In genomic region chr2:53787255-53787910, GRCh38 we compare ENCODE assay signal across 8 cellular contexts. TPM values are rescaled to one million over a fixed set of nuclear protein-coding genes. Genes with fewer than 3 reads are reported as not detected.
DNase-seq lines count a peak whose midpoint lies in the region; ATAC-seq and TF ChIP-seq lines count a peak whose summit lies in the region.

No MANE protein-coding gene starts in this region.

- no peak for DNase-seq in DND-41
- peak; percentile 16 for DNase-seq in SK-N-SH
- peak; percentile 53 for DNase-seq in endodermal cell
- DNase-seq in H4 (ENCODE audit: low spot score), result no peak
- no peak for DNase-seq in OCI-M2 (lab: John Stamatoyannopoulos, UW; ENCODE audit: unreplicated experiment)

- no peak for TF ChIP-seq CTCF in DND-41 (IDR thresholded peaks at IDR 0.05; ENCODE audit: borderline replicate concordance, extremely low read depth, low read length, poor library complexity, severe bottlenecking)
- no peak for TF ChIP-seq CTCF in SK-N-SH (IDR thresholded peaks at IDR 0.05)
- no peak for TF ChIP-seq CTCF in endodermal cell (conservative IDR thresholded peaks at IDR 0.05)

- no peaks in the 10 kb centered on the region for H3K27me3 ChIP-seq in DND-41 (ENCODE audit: insufficient read depth, low read length, poor library complexity)
- H3K27me3 ChIP-seq in SK-N-SH (ENCODE audit: insufficient read depth), result no peaks in the 10 kb centered on the region
- H3K27me3 ChIP-seq in endodermal cell (ENCODE audit: control insufficient read depth, insufficient read depth, low read length, poor library complexity, severe bottlenecking), result no peaks in the 10 kb centered on the region
- H3K27me3 ChIP-seq in mononuclear cell (ENCODE audit: insufficient read depth, low read length), result no peaks in the 10 kb centered on the region

- peaks cover 9% of the 10 kb centered on the region for H3K36me3 Mint-ChIP-seq in endodermal cell (ENCODE audit: low read depth)

- peak overlapping the region; percentile 88 for H2AFZ ChIP-seq in DND-41 (ENCODE audit: low read depth, low read length)
- H2AFZ ChIP-seq in SK-N-SH (ENCODE audit: low read depth), result peak overlapping the region; percentile 86

- H3K4me1 Mint-ChIP-seq in endodermal cell, result peaks cover 29% of the 10 kb centered on the region

- peak; percentile 25 for ATAC-seq in DND-41 (ENCODE audit: insufficient read depth, low read depth)
- peak; percentile 48 for ATAC-seq in GM19397 (IDR thresholded peaks at IDR 0.05; ENCODE audit: unreplicated experiment)
- ATAC-seq in HG03439 (IDR thresholded peaks at IDR 0.05; ENCODE audit: unreplicated experiment), result peak; percentile 50

- POLR2A ChIA-PET in SK-N-SH (lab: Yijun Ruan, JAX), result interaction anchor here (2.2 kb wide), 1 partner anchor 19 kb away, joined by 20 read pairs; the partner anchor contains the start of gene CHAC2

- H3K27ac ChIP-seq in DND-41 (ENCODE audit: low read length) (peak overlapping the region; percentile 93), SK-N-SH (ENCODE audit: low read depth in 2 of 2, low read length in 1 of 2) (peak overlapping the region; percentile 68 to 81), endodermal cell (ENCODE audit: low read depth, low read length) (peak overlapping the region; percentile 75)

- H3K27ac Mint-ChIP-seq in endodermal cell, result peak overlapping the region; percentile 97

- no peaks in the 10 kb centered on the region; the same call in 1 of the 2 replicates for H3K9me2 ChIP-seq in SK-N-SH

- H3K9ac ChIP-seq in DND-41 (ENCODE audit: low read depth, low read length), result peak overlapping the region; percentile 84
- H3K9ac ChIP-seq in SK-N-SH, result peak overlapping the region; percentile 86
- H3K9ac ChIP-seq in endodermal cell (ENCODE audit: extremely low read depth, low read length, poor library complexity, severe bottlenecking), result peak overlapping the region; percentile 86

- H3K9me3 ChIP-seq in DND-41 (ENCODE audit: insufficient read depth, low read length, severe bottlenecking), result no peaks in the 10 kb centered on the region
- no peaks in the 10 kb centered on the region for H3K9me3 ChIP-seq in SK-N-SH
- no peaks in the 10 kb centered on the region for H3K9me3 ChIP-seq in endodermal cell (ENCODE audit: control insufficient read depth, low read length)
- no peaks in the 10 kb centered on the region for H3K9me3 ChIP-seq in mononuclear cell (ENCODE audit: low read depth, low read length)

- TF ChIP-seq EP300 in SK-N-SH (IDR thresholded peaks at IDR 0.05; ENCODE audit: borderline replicate concordance in 1 of 2, low read depth in 1 of 2, low read length in 1 of 2), result no peak

- peak overlapping the region; percentile 67 to 73 for H3K4me3 ChIP-seq in DND-41 (ENCODE audit: low read depth in 1 of 2, low read length in 2 of 2)
- peak overlapping the region; percentile 88 to 98 for H3K4me3 ChIP-seq in SK-N-SH (ENCODE audit: low read depth in 2 of 2, low read length in 1 of 2)
- peak overlapping the region; percentile 89 for H3K4me3 ChIP-seq in endodermal cell (ENCODE audit: low read length)
- H3K4me3 ChIP-seq in mononuclear cell (ENCODE audit: low read length), result peak overlapping the region; percentile 96

- H3K9me3 Mint-ChIP-seq in endodermal cell, result no peaks in the 10 kb centered on the region

- H3K79me2 ChIP-seq in DND-41 (ENCODE audit: insufficient read depth, low read length), result peaks cover 97% of the 10 kb centered on the region
- peaks cover 100% of the 10 kb centered on the region for H3K79me2 ChIP-seq in SK-N-SH (ENCODE audit: insufficient read depth)

- peak overlapping the region; percentile 67 for H3K4me2 ChIP-seq in DND-41 (ENCODE audit: insufficient read depth, low read length)
- H3K4me2 ChIP-seq in SK-N-SH, result peak overlapping the region; percentile 85

- WGBS in SK-N-SH (ENCODE audit: low lambda C conversion rate), result 2% methylated on average over 22 of the region's 29 CpGs
- WGBS in endodermal cell (ENCODE audit: insufficient coverage in 1 of 2, insufficient read length in 1 of 2), 2 experiments, result 0 to 1% methylated on average over 19 to 29 of the region's 29 CpGs

- H3K4me3 Mint-ChIP-seq in endodermal cell, result peak overlapping the region; percentile 88

- peaks cover 12% of the 10 kb centered on the region; the same call in 1 of the 2 replicates for H3K36me3 ChIP-seq in DND-41 (ENCODE audit: insufficient read depth, low read length)
- H3K36me3 ChIP-seq in SK-N-SH (replicated peaks in 1 of 2; ENCODE audit: control insufficient read depth in 1 of 2, insufficient read depth in 2 of 2, low read length in 1 of 2), result peaks cover 0 to 9% of the 10 kb centered on the region in 2 experiments
- no peaks in the 10 kb centered on the region for H3K36me3 ChIP-seq in endodermal cell (ENCODE audit: control insufficient read depth, insufficient read depth, low read length)

- H3K27me3 Mint-ChIP-seq in endodermal cell (ENCODE audit: insufficient read depth), result no peaks in the 10 kb centered on the region

- CTCF ChIA-PET in SK-N-SH (lab: Yijun Ruan, JAX), result interaction anchor here (0.9 to 1.2 kb wide), 2 partner anchors 9 to 11 kb away, joined by 3 to 4 read pairs; no protein-coding TSS in a partner anchor

- H3K4me1 ChIP-seq in DND-41 (ENCODE audit: insufficient read depth, low read length) (peaks cover 50% of the 10 kb centered on the region), SK-N-SH (ENCODE audit: control insufficient read depth in 1 of 2, insufficient read depth in 2 of 2, low read depth in 1 of 2, low read length in 1 of 2) (peaks cover 14% of the 10 kb centered on the region in 2 experiments; a peak in 3 of 4 replicates), endodermal cell (ENCODE audit: control insufficient read depth, insufficient read depth, low read length) (no peaks in the 10 kb centered on the region), mononuclear cell (ENCODE audit: insufficient read depth, low read length) (peaks cover 40% of the 10 kb centered on the region)

- no peak for TF ChIP-seq RAD21 in SK-N-SH (IDR thresholded peaks at IDR 0.05; ENCODE audit: low read length)

- H3F3A ChIP-seq in SK-N-SH (replicated peaks; ENCODE audit: insufficient read depth), result peaks cover 11% of the 10 kb centered on the region

- 0 out of 2 replicates have a peak, but pooled peaks cover 3% of the 10 kb centered on the region for H4K20me1 ChIP-seq in DND-41 (ENCODE audit: insufficient read depth, low read length)
- peaks cover 11% of the 10 kb centered on the region; the same call in 1 of the 2 replicates for H4K20me1 ChIP-seq in SK-N-SH (ENCODE audit: insufficient read depth)

TF ChIP-seq in SK-N-SH, 30 proteins besides CTCF, POLR2A, EP300 and RAD21 (continues in another document):
- no peak for TF ChIP-seq MAX (IDR thresholded peaks at IDR 0.05; ENCODE audit: low read depth)
- no peak for TF ChIP-seq SIN3A (IDR thresholded peaks at IDR 0.05; ENCODE audit: borderline replicate concordance, low read depth, low read length)
- TF ChIP-seq RCOR1 (IDR thresholded peaks at IDR 0.05; ENCODE audit: low read length), result no peak
- no peak for TF ChIP-seq USF2 (IDR thresholded peaks at IDR 0.05; ENCODE audit: borderline replicate concordance, low read depth, low read length)
- no peak for TF ChIP-seq GATA2 (CRISPR knock-in tag; IDR thresholded peaks at IDR 0.05)

RNA-seq across cellular contexts. Expression of gene ERLEC1, which starts 0.5 kb away (rescaled TPM):
- polyA plus RNA-seq in SK-N-SH (2012; rRNA removed), result 59.8 and 61.7 TPM in 2 replicates
- 71.1 and 82.5 TPM in 2 replicates for polyA plus RNA-seq in SK-N-SH (2012; cell fraction: cytosol; rRNA removed)
- polyA plus RNA-seq in SK-N-SH (2012; cell fraction: nucleus; rRNA removed), result 22.7 and 31.4 TPM in 2 replicates
- total RNA-seq in endodermal cell (10 to 100 TPM; 33.4 to 38.4 TPM), mononuclear cell (27.3 TPM)
- polyA plus RNA-seq in endodermal cell (2013, experiment 1 of 2), result 44.8 TPM
- 45.3 TPM for polyA plus RNA-seq in endodermal cell (2013, experiment 2 of 2)
- 70.3 and 85.9 TPM in 2 replicates for total RNA-seq in H4 (2014; rRNA removed; shearing (Covaris generic))

RNA-seq across cellular contexts. Expression of gene ASB3, which starts 0.6 kb away (rescaled TPM):
- polyA plus RNA-seq in SK-N-SH (2012; rRNA removed), result 16.2 and 23.3 TPM in 2 replicates
- polyA plus RNA-seq in SK-N-SH (2012; cell fraction: cytosol; rRNA removed), result 21.5 and 21.9 TPM in 2 replicates
- polyA plus RNA-seq in SK-N-SH (2012; cell fraction: nucleus; rRNA removed), result 13.1 and 32.5 TPM in 2 replicates
- 10 to 100 TPM; 37.9 to 40.3 TPM for total RNA-seq in endodermal cell
- polyA plus RNA-seq in endodermal cell (2013, experiment 1 of 2), result 26.4 TPM
- 23.3 TPM for polyA plus RNA-seq in endodermal cell (2013, experiment 2 of 2)
- 33.7 TPM for total RNA-seq in mononuclear cell
- 24.8 and 27.8 TPM in 2 replicates for total RNA-seq in H4 (2014; rRNA removed; shearing (Covaris generic))

RNA-seq across cellular contexts. Expression of gene CHAC2, which starts 19.8 kb away (rescaled TPM):
- polyA plus RNA-seq in SK-N-SH (2012; rRNA removed), result 2.1 and 2.9 TPM in 2 replicates
- polyA plus RNA-seq in SK-N-SH (2012; cell fraction: cytosol; rRNA removed), result 4.2 and 4.4 TPM in 2 replicates
- polyA plus RNA-seq in SK-N-SH (2012; cell fraction: nucleus; rRNA removed), result 0.80 and 1.0 TPM in 2 replicates
- total RNA-seq in endodermal cell (1 to 10 TPM; 3.6 to 4.8 TPM), mononuclear cell (0.52 TPM)
- polyA plus RNA-seq in endodermal cell (2013, experiment 1 of 2), result 8.2 TPM
- polyA plus RNA-seq in endodermal cell (2013, experiment 2 of 2), result 8.8 TPM
- total RNA-seq in H4 (2014; rRNA removed; shearing (Covaris generic)), result 36.1 and 37.0 TPM in 2 replicates

Comparison
In these comparisons a context has a peak if more than half of its experiments do, and no peak if none do; other contexts are left out.
1. DNase-seq: peak in SK-N-SH (single experiment) and endodermal cell (single experiment); none in DND-41 (single experiment), H4 (single experiment) and OCI-M2 (single experiment).
2. Peak in every context shown above with its lines, with median percentiles within 50 percentile points of each other: ATAC-seq, H3K27ac ChIP-seq, H3K4me3 ChIP-seq and H3K9ac ChIP-seq.